Comparison of ENCODE assay signal across 8 cellular contexts in the genomic region with DNA sequence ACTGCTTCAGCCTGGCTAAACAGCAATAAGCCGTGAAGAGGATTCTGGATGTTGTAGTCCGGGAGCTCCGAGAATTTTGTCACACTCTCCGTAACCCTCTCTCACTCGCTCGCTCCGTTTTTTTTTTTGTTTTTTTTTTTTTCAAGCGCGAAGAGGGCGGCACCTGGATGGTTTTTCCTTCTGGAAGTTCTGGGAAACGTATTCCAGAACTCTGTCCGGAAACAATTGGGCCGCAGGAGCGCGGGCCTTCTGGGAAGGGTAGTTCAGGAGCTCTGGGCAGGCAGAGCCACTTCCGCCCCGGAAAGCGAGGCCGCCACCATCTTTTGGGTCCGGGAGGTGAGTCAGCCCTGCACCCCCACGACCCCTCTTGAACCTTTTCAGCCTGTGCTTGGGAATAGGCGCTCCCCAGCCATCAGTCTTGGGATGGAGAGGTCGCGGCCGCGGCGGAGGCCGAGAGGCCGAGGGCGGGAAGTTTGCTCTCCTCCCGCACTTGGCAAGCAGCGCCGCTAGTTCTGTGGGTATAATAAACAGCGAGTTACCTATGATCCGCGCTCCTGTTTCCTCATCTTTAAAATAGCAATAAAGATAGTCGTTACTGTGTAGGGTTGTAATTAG. TPM values are rescaled to one million over a fixed set of nuclear protein-coding genes. Genes with fewer than 3 reads are reported as not detected.
DNase-seq lines count a peak whose midpoint lies in the region; ATAC-seq, FAIRE-seq and TF ChIP-seq lines count a peak whose summit lies in the region.

A gene (plus strand): TSS at position 283 of the 615 bp plus-strand sequence. CDS start 5,261 bp downstream, outside the sequence.

- H3K27me3 ChIP-seq in NT2/D1 (ENCODE audit: insufficient read depth, insufficient read length): no peaks in the 10 kb centered on the region
- no peaks in the 10 kb centered on the region for H3K27me3 ChIP-seq in mesendoderm (ENCODE audit: insufficient read depth, low read length, poor library complexity)

- peak within 1 kb of the TSS; percentile 31 for H3K4ac ChIP-seq in mesendoderm (ENCODE audit: low read depth, low read length)

- in situ Hi-C loops in endometrial microvascular endothelial cells (cut with HindIII; ENCODE audit: inconsistent ontology term, low pct_unique_long_range_greater_than_20kb, low sequenced_read_pairs): no loop called here

- H2BK15ac ChIP-seq in mesendoderm (replicated peaks; ENCODE audit: low read depth): no peak within 1 kb of the TSS

- intact Hi-C loops in CD14-positive monocyte (cut with micrococcal nuclease): loop anchor here (5.0 to 10.0 kb wide), 4 partner anchors 50 to 292 kb away; a partner anchor contains a TSS

- no CpG with 5 or more reads among the region's 37 CpGs for WGBS in mesendoderm (ENCODE audit: extremely low coverage, insufficient coverage, low lambda C conversion rate)

- TF ChIP-seq CTCF in CD14-positive monocyte (IDR thresholded peaks at IDR 0.05): no peak

- peak within 1 kb of the TSS; percentile 46 for H3K4me2 ChIP-seq in mesendoderm (ENCODE audit: low read length)

- H3K56ac ChIP-seq in mesendoderm (ENCODE audit: low read length): peak within 1 kb of the TSS; percentile 76

- DNase-seq in CD14-positive monocyte (ENCODE audit: low spot score): peak; percentile 79
- DNase-seq in HTR-8/SVneo (ENCODE audit: insufficient read length, low spot score): peak; percentile 76
- DNase-seq in NT2/D1 (ENCODE audit: low read depth, low spot score): peak; percentile 87
- DNase-seq in activated CD8-positive, alpha-beta memory T cell treated with anti-CD3 and anti-CD28 coated beads, Interleukin-2, amount 50 U/mL, for 48 hours: peak; percentile 88
- DNase-seq in mesendoderm: peak; percentile 99
- DNase-seq in stimulated activated CD8-positive, alpha-beta memory T cell treated with anti-CD3 and anti-CD28 coated beads, Interleukin-12 subunit alpha, Interleukin-12 subunit beta, amount 100 ng/mL, for 4 hours (ENCODE audit: low read depth): peak; percentile 75

- peak within 1 kb of the TSS; percentile 92 for H3K18ac ChIP-seq in mesendoderm (ENCODE audit: low read length)

- H2AK5ac ChIP-seq in mesendoderm (ENCODE audit: low read length): no peak within 1 kb of the TSS

- FAIRE-seq in HTR-8/SVneo (lab: Jason Lieb, UNC): peak; percentile 89

- peak; percentile 83 for ATAC-seq in GM19372 (IDR thresholded peaks at IDR 0.05; ENCODE audit: low read depth, unreplicated experiment)

- peaks cover 11% of the 10 kb centered on the region for H3K36me3 ChIP-seq in NT2/D1 (ENCODE audit: insufficient read depth, insufficient read length, low read length)
- no peaks in the 10 kb centered on the region for H3K36me3 ChIP-seq in mesendoderm (ENCODE audit: control insufficient read depth, insufficient read depth, low read length)

- peaks cover 23 to 29% of the 10 kb centered on the region in 2 donors for H3K36me3 Mint-ChIP-seq in CD14-positive monocyte

- H2BK120ac ChIP-seq in mesendoderm (ENCODE audit: low read depth, low read length): no peak within 1 kb of the TSS

- H3K27ac ChIP-seq in mesendoderm (ENCODE audit: low read depth, low read length): no peak within 1 kb of the TSS

- H3K9me3 Mint-ChIP-seq in CD14-positive monocyte: peaks cover 2 to 33% (median 22%) of the 10 kb centered on the region in 7 donors

- peaks cover 0 to 4% (median 0%) of the 10 kb centered on the region in 3 donors for H3K27me3 Mint-ChIP-seq in CD14-positive monocyte (ENCODE audit: low read depth in 3 of 3)

- H3K4me3 Mint-ChIP-seq in CD14-positive monocyte: peak within 1 kb of the TSS; percentile 94 to 95

- H3K9ac ChIP-seq in NT2/D1 (ENCODE audit: insufficient read length, low read depth) (peak within 1 kb of the TSS; percentile 83), mesendoderm (ENCODE audit: low read length) (peak within 1 kb of the TSS; percentile 62)

- H3K4me3 ChIP-seq in NT2/D1 (ENCODE audit: insufficient read length, low read depth) (peak within 1 kb of the TSS; percentile 77), mesendoderm (ENCODE audit: low read length) (peak within 1 kb of the TSS; percentile 69)

- no peak within 1 kb of the TSS for H4K8ac ChIP-seq in mesendoderm (ENCODE audit: low read depth, low read length)

- H3K9me3 ChIP-seq in NT2/D1 (ENCODE audit: insufficient read depth, low read length): no peaks in the 10 kb centered on the region

- H3K27ac Mint-ChIP-seq in CD14-positive monocyte: peak within 1 kb of the TSS; percentile 76 to 97 (median 85)

- no peak within 1 kb of the TSS for H3K23ac ChIP-seq in mesendoderm (ENCODE audit: low read length)

- H4K5ac ChIP-seq in mesendoderm (ENCODE audit: low read length): no peak within 1 kb of the TSS

- no peak within 1 kb of the TSS for H2BK5ac ChIP-seq in mesendoderm (ENCODE audit: low read length)

- H3K79me2 ChIP-seq in mesendoderm (ENCODE audit: control insufficient read depth, insufficient read depth, low read length): no peaks in the 10 kb centered on the region

- H3K79me1 ChIP-seq in mesendoderm (ENCODE audit: low read length): no peaks in the 10 kb centered on the region

- H3K4me1 Mint-ChIP-seq in CD14-positive monocyte: peaks cover 14% of the 10 kb centered on the region

- no peaks in the 10 kb centered on the region for H3K4me1 ChIP-seq in NT2/D1 (ENCODE audit: insufficient read depth, insufficient read length)
- H3K4me1 ChIP-seq in mesendoderm (ENCODE audit: control insufficient read depth, low read depth, low read length): no peaks in the 10 kb centered on the region

RNA-seq across cellular contexts. Expression of the gene that starts here (rescaled TPM):
- polyA plus RNA-seq in CD14-positive monocyte: 1 to 10 TPM; 2.6 to 4.9 TPM
- 11.8 TPM for total RNA-seq in endometrial microvascular endothelial cells (ENCODE audit: inconsistent ontology term)
- 10.0 TPM for polyA plus RNA-seq in mesendoderm (2013, experiment 1 of 2)
- polyA plus RNA-seq in mesendoderm (2013, experiment 2 of 2): 9.6 TPM
